17 cellular contexts compared by ENCODE assay signal in the genomic region with DNA sequence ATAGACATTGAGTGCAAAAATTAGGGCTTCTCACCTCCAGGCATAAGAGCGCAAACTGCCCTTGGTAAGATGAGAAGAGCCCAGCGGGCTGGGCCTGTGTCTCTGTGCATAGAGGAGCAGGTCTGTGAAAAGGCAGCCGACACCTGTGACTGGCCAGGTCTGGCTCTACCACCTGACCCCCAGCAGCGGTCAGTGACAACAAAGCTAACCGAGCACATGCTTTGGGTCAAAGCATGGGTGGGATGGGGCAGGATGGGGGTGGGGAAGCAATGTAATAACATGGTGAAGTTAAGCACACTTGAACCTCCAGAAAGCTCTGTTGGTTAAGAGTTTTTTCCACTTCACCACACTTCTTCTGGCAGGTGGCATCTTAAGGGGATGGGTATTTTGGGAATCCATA. TPM values are rescaled to one million over a fixed set of nuclear protein-coding genes. Genes with fewer than 3 reads are reported as not detected.
DNase-seq lines count a peak whose midpoint lies in the region; ATAC-seq, FAIRE-seq and TF ChIP-seq lines count a peak whose summit lies in the region.
"Had no signal": no experiment of that assay in that cellular context is flagged by ENCODE, and none has a peak within 500 bp of the region (broad histone marks: within the 10 kb centered on the region; RNA-seq: fewer than 3 reads in every experiment).

No MANE protein-coding gene starts in this region.

- no peaks in the 10 kb centered on the region for H3K27me3 ChIP-seq in H9 (ENCODE audit: insufficient read depth, low read length)
- H3K27me3 ChIP-seq in H1 (replicated peaks in 1 of 4; ENCODE audit: control insufficient read depth in 3 of 4, extremely low read depth in 1 of 4, insufficient read depth in 3 of 4, low read length in 3 of 4), result no peaks in the 10 kb centered on the region
- H3K27me3 ChIP-seq in thyroid gland, result no peaks in the 10 kb centered on the region

- H4K8ac ChIP-seq in H9 (replicated peaks; ENCODE audit: insufficient read length, low read depth, low read length) (no peak overlapping the region), H1 (ENCODE audit: extremely low read depth, insufficient read depth, low read length) (no peak overlapping the region)

- H2BK20ac ChIP-seq in H9 (ENCODE audit: low read depth, low read length, poor library complexity, severe bottlenecking) (no peak overlapping the region), H1 (ENCODE audit: low read length) (no peak overlapping the region)

- no peak overlapping the region for H3K4me3 Mint-ChIP-seq in H9
- H3K4me3 Mint-ChIP-seq: B cell; CD4-positive, alpha-beta T cell; HFFc6 had no signal

- H2AFZ ChIP-seq in H9 (ENCODE audit: low read length) (no peak overlapping the region), H1 (ENCODE audit: low read length) (no peak overlapping the region)

- H4K20me1 ChIP-seq in H9 (ENCODE audit: control insufficient read depth, insufficient read depth, insufficient read length), result no peaks in the 10 kb centered on the region
- no peaks in the 10 kb centered on the region for H4K20me1 ChIP-seq in H1 (replicated peaks in 1 of 2; ENCODE audit: control insufficient read depth in 1 of 2, insufficient read depth in 2 of 2, low read length in 2 of 2)

- H3K9me3 ChIP-seq in H9 (ENCODE audit: control insufficient read depth, low read depth, low read length) (no peaks in the 10 kb centered on the region), H1 (ENCODE audit: insufficient read depth in 2 of 2, low read depth in 1 of 2, low read length in 1 of 2) (no peaks in the 10 kb centered on the region), thyroid gland (no peaks in the 10 kb centered on the region)

- no peak overlapping the region for H2BK5ac ChIP-seq in H9 (ENCODE audit: insufficient read length, low read length)
- H2BK5ac ChIP-seq in H1 (ENCODE audit: low read depth, low read length), result no peak overlapping the region

- H3K23me2 ChIP-seq in H9 (ENCODE audit: insufficient read length, low read depth, low read length, poor library complexity, severe bottlenecking), result peaks cover 2% of the 10 kb centered on the region
- no peaks in the 10 kb centered on the region for H3K23me2 ChIP-seq in H1 (ENCODE audit: low read depth, low read length)

- H3K4me2 ChIP-seq in H9 (ENCODE audit: insufficient read depth, insufficient read length, low read length), result no peak overlapping the region
- no peak overlapping the region for H3K4me2 ChIP-seq in H1 (ENCODE audit: insufficient read depth in 1 of 2, low read depth in 2 of 2, low read length in 2 of 2)

- no CpG with 5 or more reads among the region's 5 CpGs for WGBS in H9 (ENCODE audit: extremely low coverage, insufficient read length, low lambda C conversion rate)
- 90% methylated on average over 5 of the region's 5 CpGs; no CpG with 5 or more reads in 1 of the 2 experiments for WGBS in H1 (ENCODE audit: extremely low coverage in 1 of 2, insufficient coverage in 1 of 2, insufficient read length in 1 of 2, insufficient replicate concordance in 2 of 2, low coverage in 1 of 2, low lambda C conversion rate in 2 of 2, missing lambda C conversion rate in 1 of 2), 2 experiments
- WGBS in thyroid gland, 2 donors, result 38 to 41% methylated on average over 5 of the region's 5 CpGs

- H4K5ac ChIP-seq in H9 (ENCODE audit: insufficient read length, low read depth, low read length), result no peak overlapping the region
- no peak overlapping the region for H4K5ac ChIP-seq in H1 (ENCODE audit: insufficient read length, low read depth, low read length)

- no peaks in the 10 kb centered on the region for H3K27me3 Mint-ChIP-seq in H9 (ENCODE audit: low read depth)
- H3K27me3 Mint-ChIP-seq: B cell; CD4-positive, alpha-beta T cell had no signal

- no peak overlapping the region for H3K23ac ChIP-seq in H9 (ENCODE audit: insufficient read length, low read depth, low read length)
- H3K23ac ChIP-seq in H1 (ENCODE audit: insufficient read length), result no peak overlapping the region

- H3K56ac ChIP-seq in H9 (ENCODE audit: insufficient read length, low read depth, low read length) (no peak overlapping the region), H1 (replicated peaks; ENCODE audit: insufficient read length, low read depth, low read length) (no peak overlapping the region)

- H3K79me2 ChIP-seq in H9 (ENCODE audit: insufficient read depth, low read length), result no peaks in the 10 kb centered on the region; the same call in 1 of the 2 replicates
- H3K79me2 ChIP-seq in H1 (ENCODE audit: control insufficient read depth in 1 of 2, insufficient read depth in 2 of 2, low read length in 2 of 2), result no peaks in the 10 kb centered on the region; a peak in 2 of 4 replicates

- H2BK120ac ChIP-seq in H9 (ENCODE audit: low read depth, low read length, poor library complexity, severe bottlenecking) (no peak overlapping the region), H1 (replicated peaks; ENCODE audit: low read depth, low read length) (no peak overlapping the region)

- H2BK12ac ChIP-seq in H9 (ENCODE audit: insufficient read length, low read depth, low read length) (no peak overlapping the region), H1 (ENCODE audit: low read depth, low read length) (no peak overlapping the region)

- H3K9me3 Mint-ChIP-seq in H9, result no peaks in the 10 kb centered on the region
- H3K9me3 Mint-ChIP-seq: CD4-positive, alpha-beta T cell; HFFc6 had no signal

- no peaks in the 10 kb centered on the region for H3K36me3 ChIP-seq in H1 (ENCODE audit: control insufficient read depth in 2 of 4, insufficient read depth in 4 of 4, low read length in 3 of 4)
- H3K36me3 ChIP-seq in thyroid gland, result no peaks in the 10 kb centered on the region

- H3K4me1 ChIP-seq in H9 (ENCODE audit: insufficient read depth, low read length), result peaks cover 2% of the 10 kb centered on the region; the same call in 1 of the 2 replicates
- peaks cover 0 to 5% (median under 1%) of the 10 kb centered on the region in 4 experiments; a peak in 3 of 7 replicates for H3K4me1 ChIP-seq in H1 (replicated peaks in 1 of 4; ENCODE audit: control insufficient read depth in 3 of 4, insufficient read depth in 4 of 4, low read length in 3 of 4)
- peaks cover 33 to 66% of the 10 kb centered on the region in 2 donors for H3K4me1 ChIP-seq in thyroid gland

- H3K27ac Mint-ChIP-seq in H9, result peak overlapping the region in 2 of 3 experiments; percentile 35 to 39; a peak in 1 of 7 replicates
- H3K27ac Mint-ChIP-seq: CD4-positive, alpha-beta T cell had no signal

- H3T11ph ChIP-seq in H9 (ENCODE audit: low read length), result no peak overlapping the region

- TF ChIP-seq EP300 in H1 (IDR thresholded peaks at IDR 0.05; ENCODE audit: borderline replicate concordance in 1 of 2, low read depth in 2 of 2, low read length in 2 of 2), result no peak

- intact Hi-C loops in thyroid gland (cut with DNase I), result no loop called here

- POLR2A ChIA-PET in H1 (lab: Charles Lee; ENCODE audit: partially characterized antibody), result no interaction called here

- H3K4me1 Mint-ChIP-seq in H9, result peaks cover 34 to 40% of the 10 kb centered on the region in 2 experiments

- H3K27ac ChIP-seq in H9 (ENCODE audit: insufficient read length, low read depth, low read length), result no peak overlapping the region
- no peak overlapping the region for H3K27ac ChIP-seq in H1 (ENCODE audit: low read depth, low read length)
- peak overlapping the region; percentile 78 to 88 (median 78) for H3K27ac ChIP-seq in thyroid gland

- TF ChIP-seq RAD21 in H1 (IDR thresholded peaks at IDR 0.05 in 1 of 2, conservative IDR thresholded peaks at IDR 0.05 in 1 of 2; ENCODE audit: low read depth in 2 of 2, low read length in 2 of 2), result no peak

- no peak overlapping the region for H3K9ac ChIP-seq in H9 (ENCODE audit: extremely low read depth, insufficient read length, low read length)
- H3K9ac ChIP-seq in H1 (replicated peaks in 1 of 4; ENCODE audit: extremely low read depth in 1 of 4, low read depth in 3 of 4, low read length in 3 of 4), result no peak overlapping the region

- no peak for TF ChIP-seq POLR2A in H1 (IDR thresholded peaks at IDR 0.05; ENCODE audit: control extremely low read depth in 1 of 2, low read depth in 2 of 2, low read length in 2 of 2)
- no peak for TF ChIP-seq POLR2A in thyroid gland (IDR thresholded peaks at IDR 0.05)

- H2BK15ac ChIP-seq in H9 (ENCODE audit: low read depth, low read length) (no peak overlapping the region), H1 (ENCODE audit: low read length) (no peak overlapping the region)

- no peak for ATAC-seq in HG03108 (IDR thresholded peaks at IDR 0.05; ENCODE audit: unreplicated experiment)
- ATAC-seq: HepG2 had no signal

- no peak overlapping the region for H4K91ac ChIP-seq in H9 (ENCODE audit: insufficient read length, low read depth, low read length)
- H4K91ac ChIP-seq in H1 (replicated peaks; ENCODE audit: insufficient read length, low read length), result no peak overlapping the region

- H3K14ac ChIP-seq in H9 (ENCODE audit: insufficient read depth, low read length) (no peak overlapping the region), H1 (ENCODE audit: insufficient read length) (no peak overlapping the region)

- TF ChIP-seq CTCF in H9 (conservative IDR thresholded peaks at IDR 0.05) (no peak), H1 (IDR thresholded peaks at IDR 0.05; ENCODE audit: control extremely low read depth in 1 of 3, insufficient read depth in 1 of 3, low read depth in 1 of 3, low read length in 3 of 3) (no peak), thyroid gland (IDR thresholded peaks at IDR 0.05) (no peak)

- H3K79me1 ChIP-seq in H9 (ENCODE audit: insufficient read depth, low read depth, low read length, poor library complexity, severe bottlenecking), result peaks cover 7% of the 10 kb centered on the region
- no peaks in the 10 kb centered on the region; the same call in 1 of the 2 replicates for H3K79me1 ChIP-seq in H1 (ENCODE audit: low read depth, low read length)

- H2AK5ac ChIP-seq in H9 (ENCODE audit: insufficient read length, low read length) (no peak overlapping the region), H1 (ENCODE audit: low read depth, low read length) (no peak overlapping the region)

- no peaks in the 10 kb centered on the region for H3K36me3 Mint-ChIP-seq in H9 (ENCODE audit: insufficient read depth in 1 of 3, low read depth in 3 of 3)

- peak; percentile 72 for DNase-seq in DMS79 (lab: John Stamatoyannopoulos, UW)
- no peak for DNase-seq in H9
- DNase-seq in H1 (ENCODE audit: low read depth in 1 of 2, low spot score in 2 of 2), result no peak
- DNase-seq in thyroid gland, result peak; percentile 94 to 97
- DNase-seq in NCI-H1092 treated with DMSO at 0.1 percent for 48 hours (lab: John Stamatoyannopoulos, UW), result no peak
- DNase-seq in MV-4-11 (lab: John Stamatoyannopoulos, UW), result no peak
- DNase-seq: C1 segment of cervical spinal cord; CD4-positive, alpha-beta T cell; DND-41; GDM1; GOT3; HFFc6 had no signal

- CTCF ChIA-PET in H1 (lab: Charles Lee; ENCODE audit: partially characterized antibody), result interaction anchor here (0.6 to 1.1 kb wide), 2 partner anchors 13 to 79 kb away, joined by 4 to 5 read pairs; no protein-coding TSS in a partner anchor

- H3K4ac ChIP-seq in H9 (ENCODE audit: low read depth, low read length), result no peak overlapping the region
- no peak overlapping the region for H3K4ac ChIP-seq in H1 (replicated peaks; ENCODE audit: insufficient read length, low read depth, low read length)

- H3K18ac ChIP-seq in H9 (ENCODE audit: insufficient read length, low read depth, low read length) (no peak overlapping the region), H1 (ENCODE audit: extremely low read depth, low read length) (no peak overlapping the region)

- FAIRE-seq in H1 (lab: Jason Lieb, UNC), result no peak
- FAIRE-seq: A204.1, HepG2, HTR-8/SVneo had no signal

- H3K4me3 ChIP-seq in H1 (ENCODE audit: extremely low read depth in 1 of 4, insufficient read depth in 2 of 4, low read depth in 3 of 4, low read length in 4 of 4) (no peak overlapping the region), thyroid gland (replicated peaks in 1 of 3) (no peak overlapping the region)

RNA-seq across cellular contexts. Expression of a gene that starts 29.3 kb away (rescaled TPM):
- total RNA-seq in H9 (2021) (9.6 and 12.3 TPM in 2 replicates), thyroid gland (10 to 100 TPM; 41.0 to 75.5 (median 56.7) TPM)
- total RNA-seq in H1 (2021; fragmentation: NEBNext Ultra II Directional; extraction: Animal tissue kit (Norgen Biotek cat#: 25700)), result 9.7 and 11.9 TPM in 2 replicates
- 10.3 and 15.4 TPM in 2 replicates for polyA plus RNA-seq in H1 (2011; rRNA removed)
- 9.3 TPM for polyA plus RNA-seq in H1 (2011; cell fraction: cytosol; rRNA removed)
- polyA plus RNA-seq in H1 (2011; cell fraction: nucleus; rRNA removed), result 24.2 TPM
- 7.1 to 10.0 TPM (median 9.3 TPM) in 4 replicates for polyA plus RNA-seq in H1 (2012, experiment 1 of 2)
- 3.8 TPM for polyA plus RNA-seq in H1 (2012, experiment 2 of 2)
- polyA plus RNA-seq in H1 (2013, experiment 1 of 2), result 8.0 TPM
- 9.2 TPM for polyA plus RNA-seq in H1 (2013, experiment 2 of 2)
- polyA minus RNA-seq in H1 (2011; rRNA and poly(A)+ RNA removed), result 5.1 and 10.3 TPM in 2 replicates
- polyA minus RNA-seq in H1 (2011; cell fraction: cytosol; rRNA and poly(A)+ RNA removed), result 9.4 TPM
- 11.6 TPM for polyA minus RNA-seq in H1 (2011; cell fraction: nucleus; rRNA and poly(A)+ RNA removed)

Comparison
In these comparisons a context has a peak if more than half of its experiments do, and no peak if none do; other contexts are left out.
1. DNase-seq: peak in DMS79 (single experiment) and thyroid gland (2 of 2); none in H9 (single experiment), H1 (0 of 2), NCI-H1092 treated with DMSO at 0.1 percent for 48 hours (single experiment) and MV-4-11 (single experiment).
2. H3K27ac ChIP-seq: peak in thyroid gland (3 of 3); none in H9 (single experiment) and H1 (single experiment).